ENCODE assay signal across 33 cellular contexts in genomic region chr2:119024568-119024967, GRCh38.
"Had no signal": no experiment of that assay in that cellular context is flagged by ENCODE, and none has a peak within 500 bp of the region (broad histone marks: within the 10 kb centered on the region; RNA-seq: fewer than 3 reads in every experiment).

No MANE protein-coding gene starts in this region.

- H3K9ac ChIP-seq: KMS-11 had no signal

- H3K36me3 ChIP-seq: MG63 had no signal

- H3K27ac ChIP-seq: KMS-11 had no signal

- H3K4me2 ChIP-seq: KMS-11 had no signal

- H3K4me3 ChIP-seq: MG63 had no signal

- DNase-seq: Karpas-422, Kasumi-1, KG1, MG63, MM.1S, MV-4-11, NCI-H1048, NCI-H1092, NCI-H1105, NCI-H1105 treated with DMSO at 0.1 percent for 48 hours, NCI-H1417, NCI-H1417 treated with DMSO at 0.1 percent for 48 hours, NCI-H1436, NCI-H1436 treated with DMSO at 0.1 percent for 48 hours, NCI-H146, NCI-H1694, NCI-H1694 treated with DMSO at 0.1 percent for 48 hours, NCI-H187, NCI-H187 treated with DMSO at 0.1 percent for 48 hours, NCI-H1930, NCI-H2029, NCI-H2029 treated with DMSO at 0.1 percent for 48 hours, NCI-H2081, NCI-H2081 treated with DMSO at 0.1 percent for 48 hours, NCI-H2107, NCI-H2171, NCI-H2171 treated with DMSO at 0.1 percent for 48 hours, NCI-H2227 treated with DMSO at 0.1 percent for 48 hours, NCI-H345, NCI-H446, NCI-H446 treated with DMSO at 0.1 percent for 48 hours, NCI-H510A had no signal

- H3K9me3 ChIP-seq: MG63 had no signal

- H3K27me3 ChIP-seq: MG63 had no signal
